9 cellular contexts compared by ENCODE assay signal in genomic region chr10:129958118-129958685, GRCh38. TPM values are rescaled to one million over a fixed set of nuclear protein-coding genes. Genes with fewer than 3 reads are reported as not detected.
DNase-seq lines count a peak whose midpoint lies in the region; ATAC-seq and TF ChIP-seq lines count a peak whose summit lies in the region.
"Had no signal": no experiment of that assay in that cellular context is flagged by ENCODE, and none has a peak within 500 bp of the region (broad histone marks: within the 10 kb centered on the region; RNA-seq: fewer than 3 reads in every experiment).

No MANE protein-coding gene starts in this region.

- H3K4me1 Mint-ChIP-seq in stimulated activated naive CD8-positive, alpha-beta T cell treated with anti-CD3 and anti-CD28 coated beads, Interleukin-15, Interleukin-2, amounts not matched to agents 100 ng/mL and 50 ng/mL, for 24 hours (ENCODE audit: low read depth): peaks cover 27% of the 10 kb centered on the region
- peaks cover 78% of the 10 kb centered on the region for H3K4me1 Mint-ChIP-seq in brain
- H3K4me1 Mint-ChIP-seq in mesothelial cell of epicardium: peaks cover 19% of the 10 kb centered on the region

- H3K9me3 ChIP-seq in PC-3 (ENCODE audit: low read length): no peaks in the 10 kb centered on the region

- H3K4me3 ChIP-seq in PC-3 (ENCODE audit: low read length): no peak overlapping the region

- POLR2A ChIA-PET in PC-3 (lab: Charles Lee; ENCODE audit: unreplicated experiment): no interaction called here

- no peak for ATAC-seq in stimulated activated naive CD8-positive, alpha-beta T cell treated with anti-CD3 and anti-CD28 coated beads, Interleukin-15, Interleukin-2, amounts not matched to agents 100 U/mL and 50 U/mL, for 24 hours
- ATAC-seq in PC-3 (no peak), GM18511 (IDR thresholded peaks at IDR 0.05; ENCODE audit: unreplicated experiment) (no peak)

- H3K9me3 Mint-ChIP-seq in stimulated activated naive CD8-positive, alpha-beta T cell treated with anti-CD3 and anti-CD28 coated beads, Interleukin-15, Interleukin-2, amounts not matched to agents 100 ng/mL and 50 ng/mL, for 24 hours: no peaks in the 10 kb centered on the region
- H3K9me3 Mint-ChIP-seq in brain (peaks cover 0 to 6% (median 0%) of the 10 kb centered on the region in 5 experiments), mesothelial cell of epicardium (no peaks in the 10 kb centered on the region)

- H3K4me1 ChIP-seq in PC-3 (ENCODE audit: insufficient read depth, low read length): no peaks in the 10 kb centered on the region

- CTCF ChIA-PET in PC-3 (lab: Charles Lee): no interaction called here

- H3K79me2 ChIP-seq in PC-3 (ENCODE audit: low read length): no peaks in the 10 kb centered on the region

- peak; percentile 47 to 80 for TF ChIP-seq CTCF in brain (conservative IDR thresholded peaks at IDR 0.05)
- no peak for TF ChIP-seq CTCF in mesothelial cell of epicardium (IDR thresholded peaks at IDR 0.05; ENCODE audit: unreplicated experiment)
- no peak for TF ChIP-seq CTCF in PC-3 (conservative IDR thresholded peaks at IDR 0.05; ENCODE audit: low read depth, low read length)

- H4K20me1 ChIP-seq in PC-3 (ENCODE audit: low read length): no peaks in the 10 kb centered on the region

- H2AFZ ChIP-seq in PC-3 (ENCODE audit: low read length): no peak overlapping the region

- peaks cover 70% of the 10 kb centered on the region for H3K27me3 ChIP-seq in PC-3 (ENCODE audit: low read length)

- BruUV-seq in PC-3 (replicated peaks; lab: Mats Ljungman, UMichigan): no TSS peak

- no peaks in the 10 kb centered on the region for H3K36me3 ChIP-seq in PC-3 (ENCODE audit: low read depth, low read length)

- peaks cover 89% of the 10 kb centered on the region for H3K27me3 Mint-ChIP-seq in stimulated activated naive CD8-positive, alpha-beta T cell treated with anti-CD3 and anti-CD28 coated beads, Interleukin-15, Interleukin-2, amounts not matched to agents 100 ng/mL and 50 ng/mL, for 24 hours
- H3K27me3 Mint-ChIP-seq in brain (peaks cover 96% of the 10 kb centered on the region), mesothelial cell of epicardium (ENCODE audit: low read depth) (peaks cover 89% of the 10 kb centered on the region)

- H3K27ac ChIP-seq in PC-3 (ENCODE audit: low read length): no peak overlapping the region

- H3K4me3 Mint-ChIP-seq in stimulated activated naive CD8-positive, alpha-beta T cell treated with anti-CD3 and anti-CD28 coated beads, Interleukin-15, Interleukin-2, amounts not matched to agents 100 ng/mL and 50 ng/mL, for 24 hours: peak overlapping the region; percentile 33
- H3K4me3 Mint-ChIP-seq in brain (peak overlapping the region; percentile 70 to 92 (median 81)), mesothelial cell of epicardium (peak overlapping the region; percentile 51)

- no peak for DNase-seq in stimulated activated naive CD8-positive, alpha-beta T cell treated with anti-CD3 and anti-CD28 coated beads, Interleukin-15, Interleukin-2, amounts not matched to agents 100 U/mL and 50 U/mL, for 24 hours
- DNase-seq in mesothelial cell of epicardium (ENCODE audit: low spot score in 2 of 2, unreplicated experiment in 2 of 2) (no peak), middle frontal gyrus (ENCODE audit: extremely low spot score, low spot score) (no peak), PC-3 (no peak), globus pallidus (ENCODE audit: low spot score) (no peak)
- DNase-seq: stimulated activated naive CD4-positive, alpha-beta T cell treated with Interleukin-2 at 50 U/mL for 16 hours had no signal

- no peaks in the 10 kb centered on the region for H3F3A ChIP-seq in PC-3 (ENCODE audit: low read length, unreplicated experiment)

- no peak overlapping the region for H3K4me2 ChIP-seq in PC-3 (ENCODE audit: low read length)

- H3K9ac ChIP-seq in PC-3 (ENCODE audit: low read length): no peak overlapping the region

- peak overlapping the region; percentile 21 for H3K27ac Mint-ChIP-seq in stimulated activated naive CD8-positive, alpha-beta T cell treated with anti-CD3 and anti-CD28 coated beads, Interleukin-15, Interleukin-2, amounts not matched to agents 100 ng/mL and 50 ng/mL, for 24 hours
- H3K27ac Mint-ChIP-seq in brain (peak overlapping the region in 3 of 5 experiments; percentile 79 to 98 (median 91)), mesothelial cell of epicardium (no peak overlapping the region)

- intact Hi-C loops in PC-3 (cut with micrococcal nuclease): no loop called here

- H3K36me3 Mint-ChIP-seq in stimulated activated naive CD8-positive, alpha-beta T cell treated with anti-CD3 and anti-CD28 coated beads, Interleukin-15, Interleukin-2, amounts not matched to agents 100 ng/mL and 50 ng/mL, for 24 hours (ENCODE audit: low read depth): peaks cover 16% of the 10 kb centered on the region
- H3K36me3 Mint-ChIP-seq in brain (peaks cover 46% of the 10 kb centered on the region), mesothelial cell of epicardium (no peaks in the 10 kb centered on the region)

- H3K9me2 ChIP-seq in PC-3 (replicated peaks; ENCODE audit: low read length): no peaks in the 10 kb centered on the region

RNA-seq across cellular contexts. Expression of gene EBF3, which starts 5.9 kb away (rescaled TPM):
- 22.3 TPM for polyA plus RNA-seq in brain (ENCODE audit: insufficient read depth, low read depth, low replicate concordance)
- total RNA-seq in mesothelial cell of epicardium (1.1 to 1.4 TPM (median 1.2 TPM) in 3 replicates), PC-3 (2014; rRNA removed) (not detected in 2 replicates)

Comparison
In these comparisons a context has a peak if more than half of its experiments do, and no peak if none do; other contexts are left out.
1. CTCF ChIP-seq: peak in brain (2 of 2); none in mesothelial cell of epicardium (single experiment) and PC-3 (single experiment).
2. Peak in every context shown above with its lines, with median percentiles within 50 percentile points of each other: H3K4me3 Mint-ChIP-seq.